ENCODE assay signal across 8 cellular contexts in the genomic region with DNA sequence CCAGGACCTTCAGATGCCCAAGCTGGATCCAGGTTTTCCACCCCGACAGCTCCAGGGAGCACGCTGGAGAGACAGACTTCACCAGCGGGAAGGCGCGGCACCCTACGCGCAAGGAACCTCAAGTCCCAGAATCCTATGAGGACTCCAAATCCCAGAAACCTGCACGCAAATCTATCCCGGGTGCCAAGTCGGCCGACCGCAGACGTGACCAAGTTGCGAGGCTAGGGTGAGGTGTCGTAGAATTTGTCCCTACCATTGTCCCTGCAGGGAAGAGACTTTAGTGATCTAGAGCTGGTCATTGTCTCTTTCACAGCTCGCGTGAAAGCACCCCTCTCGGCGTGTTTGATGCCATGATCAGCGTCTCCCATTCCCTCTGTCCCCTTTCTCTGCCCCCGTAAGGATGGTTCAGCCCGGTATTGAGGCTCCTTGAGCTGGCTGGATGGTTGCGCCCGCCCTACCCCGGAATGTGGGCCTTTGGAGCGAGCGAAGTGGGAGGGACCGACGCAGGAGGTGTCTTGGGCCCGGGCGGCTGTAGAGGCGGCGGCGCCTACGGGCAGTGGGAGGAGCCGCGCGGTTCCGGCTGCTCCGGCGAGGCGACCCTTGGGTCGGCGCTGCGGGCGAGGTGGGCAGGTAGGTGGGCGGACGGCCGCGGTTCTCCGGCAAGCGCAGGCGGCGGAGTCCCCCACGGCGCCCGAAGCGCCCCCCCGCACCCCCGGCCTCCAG. TPM values are rescaled to one million over a fixed set of nuclear protein-coding genes. Genes with fewer than 3 reads are reported as not detected.
DNase-seq lines count a peak whose midpoint lies in the region; ATAC-seq and TF ChIP-seq lines count a peak whose summit lies in the region.

A gene (plus strand): TSS at position 501 of the 723 bp plus-strand sequence. CDS start 246 bp downstream, outside the sequence.

- no peaks in the 10 kb centered on the region for H3K27me3 ChIP-seq in smooth muscle cell (ENCODE audit: low read depth)

- peak within 1 kb of the TSS; percentile 98 for H3K27ac ChIP-seq in smooth muscle cell (ENCODE audit: low read depth)

- H3K79me2 ChIP-seq in smooth muscle cell (ENCODE audit: low read depth): peaks cover 42% of the 10 kb centered on the region

- peak within 1 kb of the TSS; percentile 94 for H2AFZ ChIP-seq in smooth muscle cell (ENCODE audit: low read depth)

- ATAC-seq in GM18870 (IDR thresholded peaks at IDR 0.05; ENCODE audit: unreplicated experiment) (peak; percentile 91), HG03135 (IDR thresholded peaks at IDR 0.05; ENCODE audit: unreplicated experiment) (peak; percentile 97), WTC11 (peak; percentile 96)

- WGBS in smooth muscle cell (ENCODE audit: low lambda C conversion rate): under 1% methylated on average over 49 of the region's 60 CpGs

- peak within 1 kb of the TSS; percentile 88 for H3K4me2 ChIP-seq in smooth muscle cell

- no peaks in the 10 kb centered on the region for H3F3A ChIP-seq in smooth muscle cell (ENCODE audit: low read depth)

- H3K4me3 Mint-ChIP-seq in WTC11: peak within 1 kb of the TSS; percentile 93

- no peaks in the 10 kb centered on the region for H3K9me3 Mint-ChIP-seq in WTC11

- no peaks in the 10 kb centered on the region for H3K27me3 Mint-ChIP-seq in WTC11 (ENCODE audit: low read depth)

- H3K36me3 ChIP-seq in smooth muscle cell (ENCODE audit: low read depth): no peaks in the 10 kb centered on the region

- H3K4me1 Mint-ChIP-seq in WTC11: peaks cover 28% of the 10 kb centered on the region

- CTCF ChIA-PET in WTC11 (lab: Charles Lee): interaction anchor here (1.6 kb wide), 1 partner anchor 103 kb away, joined by 3 read pairs; no protein-coding TSS in a partner anchor

- DNase-seq in ACHN (peak; percentile 94), NCI-H2227 (lab: John Stamatoyannopoulos, UW; ENCODE audit: unreplicated experiment) (peak; percentile 98), WTC11 (ENCODE audit: low spot score) (peak; percentile 96), cardiac fibroblast (ENCODE audit: low read depth in 2 of 2) (peak; percentile 99), iPS-NIHi7 (ENCODE audit: extremely low spot score) (peak; percentile 97), smooth muscle cell (lab: John Stamatoyannopoulos, UW; ENCODE audit: unreplicated experiment) (peak; percentile 85)

- no peaks in the 10 kb centered on the region for H3K9me3 ChIP-seq in smooth muscle cell (replicated peaks; ENCODE audit: low read depth)

- TF ChIP-seq CTCF in WTC11 (IDR thresholded peaks at IDR 0.05): no peak
- no peak for TF ChIP-seq CTCF in cardiac fibroblast (IDR thresholded peaks at IDR 0.05; ENCODE audit: low read depth, low read length)
- no peak for TF ChIP-seq CTCF in smooth muscle cell (IDR thresholded peaks at IDR 0.05; ENCODE audit: borderline replicate concordance, insufficient read depth, poor library complexity, severe bottlenecking)

- H3K9ac ChIP-seq in smooth muscle cell (ENCODE audit: low read depth): peak within 1 kb of the TSS; percentile 99

- in situ Hi-C loops in ACHN (cut with HindIII; ENCODE audit: low pct_ligation_motif_present, low pct_unique_long_range_greater_than_20kb, low sequenced_read_pairs): no loop called here

- POLR2A ChIA-PET in WTC11 (lab: Charles Lee): no interaction called here

- H3K4me1 ChIP-seq in smooth muscle cell (ENCODE audit: low read depth): peaks cover 25% of the 10 kb centered on the region

- H3K27ac Mint-ChIP-seq in WTC11: peak within 1 kb of the TSS; percentile 99

- H3K4me3 ChIP-seq in cardiac fibroblast (replicated peaks in 1 of 2; ENCODE audit: low read depth in 2 of 2, low read length in 2 of 2): peak within 1 kb of the TSS; percentile 75 to 76
- peak within 1 kb of the TSS; percentile 94 for H3K4me3 ChIP-seq in smooth muscle cell

- no peaks in the 10 kb centered on the region for H3K36me3 Mint-ChIP-seq in WTC11

- peaks cover 41% of the 10 kb centered on the region for H4K20me1 ChIP-seq in smooth muscle cell (ENCODE audit: low read depth)

TF ChIP-seq in WTC11, 78 proteins besides CTCF, POLR2A, EP300 and RAD21 (continues in another document):
- TF ChIP-seq, protein P1, sequence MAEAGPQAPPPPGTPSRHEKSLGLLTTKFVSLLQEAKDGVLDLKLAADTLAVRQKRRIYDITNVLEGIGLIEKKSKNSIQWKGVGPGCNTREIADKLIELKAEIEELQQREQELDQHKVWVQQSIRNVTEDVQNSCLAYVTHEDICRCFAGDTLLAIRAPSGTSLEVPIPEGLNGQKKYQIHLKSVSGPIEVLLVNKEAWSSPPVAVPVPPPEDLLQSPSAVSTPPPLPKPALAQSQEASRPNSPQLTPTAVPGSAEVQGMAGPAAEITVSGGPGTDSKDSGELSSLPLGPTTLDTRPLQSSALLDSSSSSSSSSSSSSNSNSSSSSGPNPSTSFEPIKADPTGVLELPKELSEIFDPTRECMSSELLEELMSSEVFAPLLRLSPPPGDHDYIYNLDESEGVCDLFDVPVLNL (CRISPR knock-in tag; IDR thresholded peaks at IDR 0.05; ENCODE audit: borderline replicate concordance, low read depth): no peak
- TF ChIP-seq, protein P2, sequence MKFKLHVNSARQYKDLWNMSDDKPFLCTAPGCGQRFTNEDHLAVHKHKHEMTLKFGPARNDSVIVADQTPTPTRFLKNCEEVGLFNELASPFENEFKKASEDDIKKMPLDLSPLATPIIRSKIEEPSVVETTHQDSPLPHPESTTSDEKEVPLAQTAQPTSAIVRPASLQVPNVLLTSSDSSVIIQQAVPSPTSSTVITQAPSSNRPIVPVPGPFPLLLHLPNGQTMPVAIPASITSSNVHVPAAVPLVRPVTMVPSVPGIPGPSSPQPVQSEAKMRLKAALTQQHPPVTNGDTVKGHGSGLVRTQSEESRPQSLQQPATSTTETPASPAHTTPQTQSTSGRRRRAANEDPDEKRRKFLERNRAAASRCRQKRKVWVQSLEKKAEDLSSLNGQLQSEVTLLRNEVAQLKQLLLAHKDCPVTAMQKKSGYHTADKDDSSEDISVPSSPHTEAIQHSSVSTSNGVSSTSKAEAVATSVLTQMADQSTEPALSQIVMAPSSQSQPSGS (CRISPR knock-in tag; IDR thresholded peaks at IDR 0.05; ENCODE audit: borderline replicate concordance, low read depth): no peak
- TF ChIP-seq, protein P3, sequence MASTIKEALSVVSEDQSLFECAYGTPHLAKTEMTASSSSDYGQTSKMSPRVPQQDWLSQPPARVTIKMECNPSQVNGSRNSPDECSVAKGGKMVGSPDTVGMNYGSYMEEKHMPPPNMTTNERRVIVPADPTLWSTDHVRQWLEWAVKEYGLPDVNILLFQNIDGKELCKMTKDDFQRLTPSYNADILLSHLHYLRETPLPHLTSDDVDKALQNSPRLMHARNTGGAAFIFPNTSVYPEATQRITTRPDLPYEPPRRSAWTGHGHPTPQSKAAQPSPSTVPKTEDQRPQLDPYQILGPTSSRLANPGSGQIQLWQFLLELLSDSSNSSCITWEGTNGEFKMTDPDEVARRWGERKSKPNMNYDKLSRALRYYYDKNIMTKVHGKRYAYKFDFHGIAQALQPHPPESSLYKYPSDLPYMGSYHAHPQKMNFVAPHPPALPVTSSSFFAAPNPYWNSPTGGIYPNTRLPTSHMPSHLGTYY (CRISPR knock-in tag; IDR thresholded peaks at IDR 0.05): no peak
- TF ChIP-seq, protein P4, sequence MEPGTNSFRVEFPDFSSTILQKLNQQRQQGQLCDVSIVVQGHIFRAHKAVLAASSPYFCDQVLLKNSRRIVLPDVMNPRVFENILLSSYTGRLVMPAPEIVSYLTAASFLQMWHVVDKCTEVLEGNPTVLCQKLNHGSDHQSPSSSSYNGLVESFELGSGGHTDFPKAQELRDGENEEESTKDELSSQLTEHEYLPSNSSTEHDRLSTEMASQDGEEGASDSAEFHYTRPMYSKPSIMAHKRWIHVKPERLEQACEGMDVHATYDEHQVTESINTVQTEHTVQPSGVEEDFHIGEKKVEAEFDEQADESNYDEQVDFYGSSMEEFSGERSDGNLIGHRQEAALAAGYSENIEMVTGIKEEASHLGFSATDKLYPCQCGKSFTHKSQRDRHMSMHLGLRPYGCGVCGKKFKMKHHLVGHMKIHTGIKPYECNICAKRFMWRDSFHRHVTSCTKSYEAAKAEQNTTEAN (CRISPR knock-in tag; IDR thresholded peaks at IDR 0.05): no peak
- no peak for TF ChIP-seq ZNF317 (CRISPR knock-in tag; IDR thresholded peaks at IDR 0.05; ENCODE audit: borderline replicate concordance, low read depth)
- TF ChIP-seq ETV6 (CRISPR knock-in tag; IDR thresholded peaks at IDR 0.05): peak; percentile 63
- no peak for TF ChIP-seq MYBL2 (CRISPR knock-in tag; IDR thresholded peaks at IDR 0.05)
- TF ChIP-seq ZNF423 (CRISPR knock-in tag; IDR thresholded peaks at IDR 0.05): peak; percentile 72
- TF ChIP-seq, protein P5, sequence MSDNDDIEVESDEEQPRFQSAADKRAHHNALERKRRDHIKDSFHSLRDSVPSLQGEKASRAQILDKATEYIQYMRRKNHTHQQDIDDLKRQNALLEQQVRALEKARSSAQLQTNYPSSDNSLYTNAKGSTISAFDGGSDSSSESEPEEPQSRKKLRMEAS (CRISPR knock-in tag; IDR thresholded peaks at IDR 0.05): 0 out of 2 replicates have a peak, but pooled peaks have one; percentile 32
- peak; percentile 61; the same call in 1 of the 2 replicates for TF ChIP-seq CBFB (CRISPR knock-in tag; IDR thresholded peaks at IDR 0.05; ENCODE audit: low read depth)
- TF ChIP-seq, protein P6, sequence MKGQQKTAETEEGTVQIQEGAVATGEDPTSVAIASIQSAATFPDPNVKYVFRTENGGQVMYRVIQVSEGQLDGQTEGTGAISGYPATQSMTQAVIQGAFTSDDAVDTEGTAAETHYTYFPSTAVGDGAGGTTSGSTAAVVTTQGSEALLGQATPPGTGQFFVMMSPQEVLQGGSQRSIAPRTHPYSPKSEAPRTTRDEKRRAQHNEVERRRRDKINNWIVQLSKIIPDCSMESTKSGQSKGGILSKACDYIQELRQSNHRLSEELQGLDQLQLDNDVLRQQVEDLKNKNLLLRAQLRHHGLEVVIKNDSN (CRISPR knock-in tag; IDR thresholded peaks at IDR 0.05): no peak
- peak; percentile 90; the same call in 1 of the 2 replicates for TF ChIP-seq TEAD1 (CRISPR knock-in tag; IDR thresholded peaks at IDR 0.05)
- TF ChIP-seq, protein P7, sequence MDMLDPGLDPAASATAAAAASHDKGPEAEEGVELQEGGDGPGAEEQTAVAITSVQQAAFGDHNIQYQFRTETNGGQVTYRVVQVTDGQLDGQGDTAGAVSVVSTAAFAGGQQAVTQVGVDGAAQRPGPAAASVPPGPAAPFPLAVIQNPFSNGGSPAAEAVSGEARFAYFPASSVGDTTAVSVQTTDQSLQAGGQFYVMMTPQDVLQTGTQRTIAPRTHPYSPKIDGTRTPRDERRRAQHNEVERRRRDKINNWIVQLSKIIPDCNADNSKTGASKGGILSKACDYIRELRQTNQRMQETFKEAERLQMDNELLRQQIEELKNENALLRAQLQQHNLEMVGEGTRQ (CRISPR knock-in tag; IDR thresholded peaks at IDR 0.05): 0 out of 2 replicates have a peak, but pooled peaks have one; percentile 8

RNA-seq across cellular contexts. Expression of the gene that starts here (rescaled TPM):
- total RNA-seq in WTC11 (2021) (79.1 to 90.6 TPM (median 87.4 TPM) in 3 replicates), smooth muscle cell (62.6 and 82.8 TPM in 2 replicates)
- polyA plus RNA-seq in smooth muscle cell: 20.0 and 32.3 TPM in 2 replicates

Comparison
In these comparisons a context has a peak if more than half of its experiments do, and no peak if none do; other contexts are left out.
1. Peak in every context shown above with its lines: DNase-seq, ATAC-seq, H3K4me3 ChIP-seq and H3K27ac ChIP-seq.